In genomic region chr1:112509005-112509659, GRCh38 we compare ENCODE assay signal across 8 cellular contexts.
DNase-seq lines count a peak whose midpoint lies in the region; ATAC-seq lines count a peak whose summit lies in the region.

No MANE protein-coding gene starts in this region.

- H3K4me1 ChIP-seq in rectal smooth muscle tissue (ENCODE audit: control insufficient read depth, insufficient read depth, low read length), result peaks cover 3% of the 10 kb centered on the region

- no peak overlapping the region for H3K27ac Mint-ChIP-seq in activated T-cell treated with anti-CD3 and anti-CD28 coated beads, Interleukin-2, amount 50 U/mL, for 24 hours

- peak; percentile 36 for DNase-seq in stimulated activated CD4-positive, alpha-beta T cell treated with anti-CD3 and anti-CD28 coated beads, Interleukin-15, amount 100 ng/mL, for 24 hours
- DNase-seq in stimulated activated CD4-positive, alpha-beta T cell treated with anti-CD3 and anti-CD28 coated beads, Interleukin-1b, Interleukin-23, amount 100 ng/mL, for 48 hours, result no peak
- peak; percentile 62 for DNase-seq in activated T-cell treated with anti-CD3 and anti-CD28 coated beads, Interleukin-2, amount 50 U/mL, for 24 hours
- DNase-seq in germinal center (ENCODE audit: low spot score), result peak; percentile 45
- no peak for DNase-seq in GDM1 (lab: John Stamatoyannopoulos, UW)
- no peak for DNase-seq in globus pallidus (ENCODE audit: low spot score)

- no peak overlapping the region for H3K27ac ChIP-seq in rectal smooth muscle tissue (ENCODE audit: low read depth, low read length)

- ATAC-seq in GM21737 (IDR thresholded peaks at IDR 0.05; ENCODE audit: unreplicated experiment), result no peak

- peak overlapping the region; percentile 43 for H3K4me3 Mint-ChIP-seq in activated T-cell treated with anti-CD3 and anti-CD28 coated beads, Interleukin-2, amount 50 U/mL, for 24 hours

- no peaks in the 10 kb centered on the region for H3K36me3 ChIP-seq in rectal smooth muscle tissue (ENCODE audit: control insufficient read depth, insufficient read depth, low read length)

- H3K36me3 Mint-ChIP-seq in activated T-cell treated with anti-CD3 and anti-CD28 coated beads, Interleukin-2, amount 50 U/mL, for 24 hours (ENCODE audit: low read depth), result no peaks in the 10 kb centered on the region

- peaks cover 11% of the 10 kb centered on the region for H3K27me3 ChIP-seq in rectal smooth muscle tissue (ENCODE audit: control insufficient read depth, insufficient read depth, low read length)

- H3K27me3 Mint-ChIP-seq in activated T-cell treated with anti-CD3 and anti-CD28 coated beads, Interleukin-2, amount 50 U/mL, for 24 hours, result peaks cover 44% of the 10 kb centered on the region

- H3K4me3 ChIP-seq in rectal smooth muscle tissue (ENCODE audit: low read length), result peak overlapping the region; percentile 69

- no peak overlapping the region for H3K9ac ChIP-seq in rectal smooth muscle tissue (ENCODE audit: low read length)

- no peaks in the 10 kb centered on the region for H3K9me3 Mint-ChIP-seq in activated T-cell treated with anti-CD3 and anti-CD28 coated beads, Interleukin-2, amount 50 U/mL, for 24 hours

- H3K4me1 Mint-ChIP-seq in activated T-cell treated with anti-CD3 and anti-CD28 coated beads, Interleukin-2, amount 50 U/mL, for 24 hours (ENCODE audit: low read depth), result peaks cover 12% of the 10 kb centered on the region

Comparison
In these comparisons a context has a peak if more than half of its experiments do, and no peak if none do; other contexts are left out.
1. DNase-seq: peak in stimulated activated CD4-positive, alpha-beta T cell treated with anti-CD3 and anti-CD28 coated beads, Interleukin-15, amount 100 ng/mL, for 24 hours (single experiment), activated T-cell treated with anti-CD3 and anti-CD28 coated beads, Interleukin-2, amount 50 U/mL, for 24 hours (single experiment) and germinal center (single experiment); none in stimulated activated CD4-positive, alpha-beta T cell treated with anti-CD3 and anti-CD28 coated beads, Interleukin-1b, Interleukin-23, amount 100 ng/mL, for 48 hours (single experiment), GDM1 (single experiment) and globus pallidus (single experiment).